ENCODE assay signal across 11 cellular contexts in the genomic region with DNA sequence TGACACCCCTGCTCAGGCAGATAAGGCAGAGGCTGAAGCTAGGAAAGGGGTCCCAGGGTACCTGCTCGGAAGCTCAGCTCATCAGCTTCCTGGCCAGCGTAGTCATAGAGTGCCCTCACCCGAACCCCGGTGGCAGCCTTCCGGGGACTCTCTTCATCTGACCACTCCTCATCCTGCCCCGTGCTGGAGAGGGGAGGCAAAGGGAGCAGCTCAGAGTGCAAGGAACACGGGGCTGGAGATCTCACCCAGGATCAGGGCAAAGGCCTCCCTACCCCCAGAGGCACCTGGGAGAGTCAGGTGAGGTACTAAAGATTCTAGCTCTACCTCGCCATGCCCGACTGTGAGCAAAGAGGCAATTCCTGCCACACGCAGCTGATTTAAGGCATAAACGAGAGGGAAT. TPM values are rescaled to one million over a fixed set of nuclear protein-coding genes. Genes with fewer than 3 reads are reported as not detected.
A peak's percentile ranks its signal among the peaks of the same experiment; 100 is the strongest.
DNase-seq lines count a peak whose midpoint lies in the region; ATAC-seq and TF ChIP-seq lines count a peak whose summit lies in the region.
"Had no signal": no experiment of that assay in that cellular context is flagged by ENCODE, and none has a peak within 500 bp of the region (broad histone marks: within the 10 kb centered on the region; RNA-seq: fewer than 3 reads in every experiment).

No MANE protein-coding gene starts in this region.

- intact Hi-C loops in OCI-LY7 (cut with micrococcal nuclease; ENCODE audit: unreplicated experiment) (loop anchor here (5.0 kb wide), 1 partner anchor 674 kb away; no protein-coding TSS in a partner anchor), esophagus squamous epithelium (cut with DNase I) (loop anchor here (5.0 to 10.0 kb wide), 2 partner anchors 79 to 176 kb away; partner anchors contain the start of genes MYBPC3 and NR1H3)

- H3K4me1 ChIP-seq in OCI-LY7 (ENCODE audit: insufficient read depth, low read length, poor library complexity, severe bottlenecking), result peaks cover 22% of the 10 kb centered on the region
- H3K4me1 ChIP-seq in esophagus squamous epithelium, result peaks cover 21 to 54% (median 24%) of the 10 kb centered on the region in 3 donors
- H3K4me1 ChIP-seq in rectal smooth muscle tissue (ENCODE audit: control insufficient read depth, insufficient read depth, low read length), result peaks cover 19% of the 10 kb centered on the region

- peak overlapping the region; percentile 84; the same call in 1 of the 2 replicates for H3K4me2 ChIP-seq in OCI-LY7 (ENCODE audit: low read length)

- H3K79me2 ChIP-seq in OCI-LY7 (ENCODE audit: insufficient read depth, low read depth, low read length), result peaks cover 31% of the 10 kb centered on the region

- H3K9ac ChIP-seq in rectal smooth muscle tissue (ENCODE audit: low read length), result no peak overlapping the region

- DNase-seq in OCI-LY7 (ENCODE audit: low spot score), result no peak
- no peak for DNase-seq in esophagus squamous epithelium (lab: John Stamatoyannopoulos, UW)
- no peak for DNase-seq in NOMO-1 (lab: John Stamatoyannopoulos, UW; ENCODE audit: unreplicated experiment in 2 of 2)
- DNase-seq: activated CD4-positive, CD25-positive, alpha-beta regulatory T cell; activated gamma-delta T cell treated with Interleukin-2 at 50 U/mL for 16 hours; glutamatergic neuron had no signal

- no peak for TF ChIP-seq POLR2A in esophagus squamous epithelium (IDR thresholded peaks at IDR 0.05)

- 91% methylated on average over 6 of the region's 11 CpGs; no CpG with 5 or more reads in 1 of the 2 donors for WGBS in esophagus squamous epithelium, 2 donors

- 0 out of 2 replicates have a peak overlapping the region, but pooled peaks have one; percentile 95 for H2AFZ ChIP-seq in OCI-LY7 (ENCODE audit: low read length)

- H3K36me3 ChIP-seq in OCI-LY7 (ENCODE audit: insufficient read depth, low read length) (peaks cover 30% of the 10 kb centered on the region), esophagus squamous epithelium (peaks cover 8 to 79% (median 8%) of the 10 kb centered on the region in 3 donors), rectal smooth muscle tissue (ENCODE audit: control insufficient read depth, insufficient read depth, low read length) (peaks cover 9% of the 10 kb centered on the region)

- H4K20me1 ChIP-seq in OCI-LY7 (ENCODE audit: insufficient read depth, low read length), result peaks cover 9% of the 10 kb centered on the region; the same call in 1 of the 2 replicates

- no TSS peak for BruUV-seq in OCI-LY7 (replicated peaks; lab: Mats Ljungman, UMichigan)

- H3K27ac ChIP-seq in C4-2B, result peak overlapping the region; percentile 89
- H3K27ac ChIP-seq in OCI-LY7 (ENCODE audit: low read depth, low read length, poor library complexity, severe bottlenecking), result no peak overlapping the region
- peak overlapping the region; percentile 94 to 100 (median 99) for H3K27ac ChIP-seq in esophagus squamous epithelium
- H3K27ac ChIP-seq in rectal smooth muscle tissue (ENCODE audit: low read depth, low read length), result peak overlapping the region; percentile 96

- CTCF ChIA-PET in OCI-LY7 (lab: Charles Lee; ENCODE audit: unreplicated experiment), result interaction anchor here (1.2 to 3.9 kb wide), 4 partner anchors 38 to 81 kb away, joined by 3 to 28 read pairs (median 11); partner anchors contain the start of gene ACP2

- TF ChIP-seq CTCF in C4-2B (conservative IDR thresholded peaks at IDR 0.05) (no peak), OCI-LY7 (conservative IDR thresholded peaks at IDR 0.05; ENCODE audit: low read length) (no peak), esophagus squamous epithelium (IDR thresholded peaks at IDR 0.05) (no peak)

- H3K4me3 ChIP-seq in OCI-LY7 (ENCODE audit: low read depth, low read length, poor library complexity, severe bottlenecking) (no peak overlapping the region), esophagus squamous epithelium (no peak overlapping the region), rectal smooth muscle tissue (ENCODE audit: low read length) (no peak overlapping the region)

- no peaks in the 10 kb centered on the region for H3K9me2 ChIP-seq in OCI-LY7 (ENCODE audit: insufficient read depth, low read length)

- POLR2A ChIA-PET in OCI-LY7 (lab: Charles Lee), result interaction anchor here (0.6 to 3.3 kb wide), 9 partner anchors 24 to 302 kb away, joined by 3 to 15 read pairs (median 4); partner anchors contain the start of genes ACP2 and DDB2

- H3K27me3 ChIP-seq in esophagus squamous epithelium (no peaks in the 10 kb centered on the region), rectal smooth muscle tissue (ENCODE audit: control insufficient read depth, insufficient read depth, low read length) (no peaks in the 10 kb centered on the region)

- ATAC-seq in GM18909 (IDR thresholded peaks at IDR 0.05; ENCODE audit: poor library complexity, unreplicated experiment), result no peak
- no peak for ATAC-seq in GM19035 (IDR thresholded peaks at IDR 0.05; ENCODE audit: unreplicated experiment)
- ATAC-seq in HG03565 (IDR thresholded peaks at IDR 0.05; ENCODE audit: unreplicated experiment), result no peak

- H3K9me3 ChIP-seq in OCI-LY7 (ENCODE audit: low read length) (no peaks in the 10 kb centered on the region), esophagus squamous epithelium (no peaks in the 10 kb centered on the region)

RNA-seq across cellular contexts. Expression of gene ARFGAP2, which starts 1.6 kb away (rescaled TPM):
- 116 and 136 TPM in 2 replicates for total RNA-seq in OCI-LY7 (2014; rRNA removed; shearing (Covaris generic))
- total RNA-seq in OCI-LY7 (2022), result 126 and 135 TPM in 2 replicates
- 100 to 1,000 TPM in 3 of 4 donors, 10 to 100 TPM in 1; 95.3 to 171 (median 119) TPM for total RNA-seq in esophagus squamous epithelium

RNA-seq across cellular contexts. Expression of gene PACSIN3, which starts 7.9 kb away (rescaled TPM):
- not detected in 2 replicates for total RNA-seq in OCI-LY7 (2014; rRNA removed; shearing (Covaris generic))
- total RNA-seq in OCI-LY7 (2022) (not detected in 2 replicates), esophagus squamous epithelium (10 to 100 TPM; 55.9 to 95.7 (median 65.0) TPM)

RNA-seq across cellular contexts. Expression of gene DDB2, which starts 36.5 kb away (rescaled TPM):
- total RNA-seq in OCI-LY7 (2014; rRNA removed; shearing (Covaris generic)), result 15.6 and 19.9 TPM in 2 replicates
- 36.0 and 39.4 TPM in 2 replicates for total RNA-seq in OCI-LY7 (2022)
- 10 to 100 TPM; 25.7 to 65.8 (median 43.5) TPM for total RNA-seq in esophagus squamous epithelium

Comparison
In these comparisons a context has a peak if more than half of its experiments do, and no peak if none do; other contexts are left out.
1. RNA of gene PACSIN3, which starts 7.9 kb away (total RNA-seq): 55.9 to 95.7 TPM in esophagus squamous epithelium; not detected in OCI-LY7; every median in the first group is over 10 times any median in the second.